7 cellular contexts compared by ENCODE assay signal in the genomic region with DNA sequence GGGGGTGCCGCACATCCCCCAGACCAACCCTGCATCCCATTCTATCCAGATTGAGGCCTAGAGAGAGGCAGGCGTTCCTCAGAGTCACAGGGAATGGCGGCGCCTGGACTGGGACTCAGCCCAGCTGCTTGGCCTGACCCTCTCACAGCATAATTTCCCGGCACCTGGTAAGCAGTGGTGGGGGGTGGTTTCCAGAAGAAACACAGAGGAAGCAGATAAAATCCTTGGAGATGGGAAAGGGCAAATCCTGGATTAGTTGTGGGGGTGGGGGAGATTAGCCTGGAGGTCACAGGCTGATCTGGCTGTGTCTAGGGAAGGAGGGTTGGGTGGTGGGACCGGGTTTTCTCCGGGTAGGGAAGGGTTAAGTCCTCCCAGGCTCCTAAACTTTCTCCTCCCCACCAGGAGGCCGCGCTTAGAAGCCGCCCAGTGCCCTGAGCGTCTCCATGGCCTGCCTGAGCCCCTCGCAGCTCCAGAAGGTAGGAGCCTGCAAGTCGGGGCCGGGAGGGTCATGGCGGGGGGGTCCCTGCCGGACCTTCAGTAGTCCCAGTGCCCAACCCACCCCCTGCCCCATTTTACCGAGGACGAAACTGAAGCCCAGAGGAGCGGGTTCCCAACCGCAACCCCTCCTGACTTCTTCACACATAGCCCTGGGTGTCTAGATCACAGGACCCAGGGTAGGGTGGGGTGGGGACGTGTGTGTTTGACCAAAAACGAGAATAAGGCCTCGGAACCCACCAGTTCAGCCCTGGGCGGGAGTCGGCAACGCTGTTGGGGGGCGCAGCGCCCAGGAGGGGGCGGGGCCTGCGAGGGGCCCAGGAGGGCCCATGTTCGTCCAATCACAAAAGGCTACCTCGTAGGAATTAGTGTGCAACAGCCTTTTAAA. TPM values are rescaled to one million over a fixed set of nuclear protein-coding genes. Genes with fewer than 3 reads are reported as not detected.
DNase-seq lines count a peak whose midpoint lies in the region; ATAC-seq and TF ChIP-seq lines count a peak whose summit lies in the region.

No MANE protein-coding gene starts in this region.

- ATAC-seq in left lobe of liver = peak; percentile 64
- ATAC-seq in HG03025 (IDR thresholded peaks at IDR 0.05; ENCODE audit: low FRiP score, unreplicated experiment) = no peak

- TF ChIP-seq CTCF in choroid plexus epithelial cell (conservative IDR thresholded peaks at IDR 0.05; ENCODE audit: low read depth, low read length) = peak; percentile 28

- H3K4me3 ChIP-seq in choroid plexus epithelial cell (ENCODE audit: low read depth, low read length) = peak overlapping the region; percentile 64

- DNase-seq in NCI-H524 (lab: John Stamatoyannopoulos, UW) = peak; percentile 83 to 88
- DNase-seq in choroid plexus epithelial cell (ENCODE audit: low read depth) = peak; percentile 74
- DNase-seq in left lobe of liver (ENCODE audit: low spot score) = peak; percentile 77
- DNase-seq in COR-L47 (lab: John Stamatoyannopoulos, UW) = no peak
- DNase-seq in T-helper 9 cell = no peak

- peak overlapping the region; percentile 79 for H3K27ac ChIP-seq in temporal lobe (ENCODE audit: low read depth, low read length)

RNA-seq across cellular contexts. Expression of gene PHYHD1, which starts 1.3 kb away (rescaled TPM):
- total RNA-seq in left lobe of liver (70.8 TPM), temporal lobe (1.2 TPM)

RNA-seq across cellular contexts. Expression of gene DOLK, which starts 25.3 kb away (rescaled TPM):
- total RNA-seq in left lobe of liver (7.5 TPM), temporal lobe (7.1 TPM)

RNA-seq across cellular contexts. Expression of gene NUP188, which starts 25.4 kb away (rescaled TPM):
- total RNA-seq in left lobe of liver (11.4 TPM), temporal lobe (24.8 TPM)

RNA-seq across cellular contexts. Expression of gene LRRC8A, which starts 40.2 kb away (rescaled TPM):
- total RNA-seq in left lobe of liver = 11.0 TPM
- 19.9 TPM for total RNA-seq in temporal lobe

RNA-seq across cellular contexts. Expression of gene KYAT1, which starts 40.4 kb away (rescaled TPM):
- 9.6 TPM for total RNA-seq in left lobe of liver
- total RNA-seq in temporal lobe = 9.1 TPM

Comparison
In these comparisons a context has a peak if more than half of its experiments do, and no peak if none do; other contexts are left out.
1. DNase-seq: peak in NCI-H524 (2 of 2), choroid plexus epithelial cell (single experiment) and left lobe of liver (single experiment); none in COR-L47 (single experiment) and T-helper 9 cell (single experiment).
2. RNA of gene PHYHD1, which starts 1.3 kb away (total RNA-seq): 70.8 TPM in left lobe of liver (single experiment); 1.2 TPM in temporal lobe (single experiment); every median in the first group is over 10 times any median in the second.